ENCODE assay signal across 34 cellular contexts in genomic region chr5:156870498-156870839, GRCh38. TPM values are rescaled to one million over a fixed set of nuclear protein-coding genes. Genes with fewer than 3 reads are reported as not detected.
"Had no signal": no experiment of that assay in that cellular context is flagged by ENCODE, and none has a peak within 500 bp of the region (broad histone marks: within the 10 kb centered on the region; RNA-seq: fewer than 3 reads in every experiment).

No MANE protein-coding gene starts in this region.

- H3K4me2 ChIP-seq: hepatocyte, smooth muscle cell had no signal

- ATAC-seq: effector memory CD8-positive, alpha-beta T cell; esophagus mucosa; gastrocnemius medialis; heart left ventricle; left lobe of liver; naive thymus-derived CD4-positive, alpha-beta T cell; sciatic nerve; stimulated activated naive CD8-positive, alpha-beta T cell treated with anti-CD3 and anti-CD28 coated beads, Interleukin-15, amount 100 ng/mL, for 72 hours; upper lobe of right lung had no signal

- H3K27ac ChIP-seq: epithelial cell of prostate, gastrocnemius medialis, heart left ventricle, hepatocyte, prostate gland, right atrium auricular region, suprapubic skin, transverse colon, upper lobe of right lung, uterus had no signal

- H3K27me3 Mint-ChIP-seq: stimulated activated naive CD8-positive, alpha-beta T cell treated with anti-CD3 and anti-CD28 coated beads, Interleukin-15, amount 100 ng/mL, for 72 hours had no signal

- H3K36me3 Mint-ChIP-seq: memory B cell had no signal

- H3K4me3 ChIP-seq: gastrocnemius medialis, heart left ventricle, hepatocyte, lung, prostate gland, right atrium auricular region, smooth muscle cell, suprapubic skin, transverse colon, upper lobe of right lung, uterus had no signal

- H3K36me3 ChIP-seq: gastrocnemius medialis, heart left ventricle, prostate gland, right atrium auricular region, suprapubic skin, transverse colon, upper lobe of right lung, uterus had no signal

- H3K4me1 Mint-ChIP-seq: memory B cell, nephron had no signal

- H2AFZ ChIP-seq: hepatocyte had no signal

- H3K27ac Mint-ChIP-seq: effector memory CD8-positive, alpha-beta T cell; memory B cell; nephron; stimulated activated naive CD8-positive, alpha-beta T cell treated with anti-CD3 and anti-CD28 coated beads, Interleukin-15, amount 100 ng/mL, for 72 hours had no signal

- H3K27me3 ChIP-seq: gastrocnemius medialis, heart left ventricle, hepatocyte, right atrium auricular region, suprapubic skin, transverse colon, upper lobe of right lung, uterus had no signal

- H3K4me1 ChIP-seq: gastrocnemius medialis, heart left ventricle, prostate gland, right atrium auricular region, suprapubic skin, transverse colon, upper lobe of right lung, uterus had no signal

- DNase-seq: cortex of kidney; effector memory CD8-positive, alpha-beta T cell; foreskin fibroblast; gastrocnemius medialis; heart left ventricle; kidney; midbrain; naive thymus-derived CD4-positive, alpha-beta T cell; nucleus accumbens; stimulated activated CD4-positive, alpha-beta T cell treated with anti-CD3 and anti-CD28 coated beads, Interleukin-12 subunit alpha, Interleukin-12 subunit beta, amount 100 ng/mL, for 4 hours; stimulated activated CD4-positive, alpha-beta T cell treated with anti-CD3 and anti-CD28 coated beads, Interleukin-1b, Interleukin-23, amount 100 ng/mL, for 48 hours; stimulated activated CD4-positive, alpha-beta T cell treated with anti-CD3 and anti-CD28 coated beads, Interleukin-4, amount 100 ng/mL, for 1 hour; stimulated activated CD8-positive, alpha-beta memory T cell treated with anti-CD3 and anti-CD28 coated beads, Interleukin-4, amount 100 ng/mL, for 48 hours; stimulated activated naive CD4-positive, alpha-beta T cell; stimulated activated naive CD8-positive, alpha-beta T cell treated with anti-CD3 and anti-CD28 coated beads, Interleukin-15, amount 100 ng/mL, for 72 hours; transverse colon; upper lobe of right lung; uterus had no signal

- H3K4me3 Mint-ChIP-seq: effector memory CD8-positive, alpha-beta T cell; memory B cell; nephron; stimulated activated naive CD8-positive, alpha-beta T cell treated with anti-CD3 and anti-CD28 coated beads, Interleukin-15, amount 100 ng/mL, for 72 hours had no signal

- H3K79me2 ChIP-seq: hepatocyte had no signal

RNA-seq across cellular contexts. Expression of gene PPP1R2B, which starts 20.4 kb away (rescaled TPM):
- total RNA-seq: esophagus mucosa, glomerular endothelial cell, heart left ventricle, hepatocyte, kidney, left lobe of liver, liver, mucosa of gallbladder, osteocyte, right atrium auricular region, sciatic nerve, transverse colon, upper lobe of right lung had no signal
- polyA plus RNA-seq: heart left ventricle, hepatocyte, liver, smooth muscle cell had no signal
